ENCODE assay signal across 1 cellular context in the genomic region with DNA sequence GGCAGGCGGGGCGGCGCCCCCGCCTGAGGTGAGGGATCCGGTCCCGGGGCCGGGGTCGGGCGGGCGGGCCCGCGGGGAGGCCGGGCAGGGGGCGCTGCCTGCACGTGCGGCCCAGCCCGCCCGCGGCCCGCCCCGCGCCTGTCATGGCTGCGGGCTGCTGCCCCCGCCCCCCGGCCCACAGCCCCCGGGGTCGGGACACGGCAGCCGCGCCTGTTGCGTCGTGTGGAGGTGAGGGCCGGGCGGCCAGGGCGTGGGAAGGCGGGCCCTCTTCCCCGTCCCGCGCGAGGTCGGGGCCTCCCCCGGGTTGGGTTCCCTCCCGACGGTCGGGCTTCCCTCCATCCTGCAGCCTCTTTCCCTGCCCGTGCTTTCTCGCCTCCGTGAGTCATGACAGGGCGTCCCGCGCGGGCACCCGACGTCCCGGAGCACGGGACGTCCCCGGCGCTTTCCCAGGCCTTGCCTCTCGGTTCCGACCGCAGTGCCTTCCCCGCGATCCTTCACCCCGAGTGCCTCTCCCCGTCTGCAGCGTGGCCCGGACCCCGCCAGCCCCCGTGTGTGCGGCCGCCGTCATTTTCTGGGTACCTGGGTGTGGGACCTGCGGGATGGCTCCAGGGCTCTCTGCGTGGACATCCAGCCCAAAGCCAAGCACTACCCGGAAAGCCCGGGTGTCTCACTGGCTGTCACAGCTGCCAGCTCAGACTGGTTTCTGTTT.
TF ChIP-seq lines count a peak whose summit lies in the region.

No MANE protein-coding gene starts in this region.

TF ChIP-seq in GM23338, 12 proteins besides CTCF, POLR2A, EP300 and RAD21 (continued from another document):
- TF ChIP-seq, protein P1, sequence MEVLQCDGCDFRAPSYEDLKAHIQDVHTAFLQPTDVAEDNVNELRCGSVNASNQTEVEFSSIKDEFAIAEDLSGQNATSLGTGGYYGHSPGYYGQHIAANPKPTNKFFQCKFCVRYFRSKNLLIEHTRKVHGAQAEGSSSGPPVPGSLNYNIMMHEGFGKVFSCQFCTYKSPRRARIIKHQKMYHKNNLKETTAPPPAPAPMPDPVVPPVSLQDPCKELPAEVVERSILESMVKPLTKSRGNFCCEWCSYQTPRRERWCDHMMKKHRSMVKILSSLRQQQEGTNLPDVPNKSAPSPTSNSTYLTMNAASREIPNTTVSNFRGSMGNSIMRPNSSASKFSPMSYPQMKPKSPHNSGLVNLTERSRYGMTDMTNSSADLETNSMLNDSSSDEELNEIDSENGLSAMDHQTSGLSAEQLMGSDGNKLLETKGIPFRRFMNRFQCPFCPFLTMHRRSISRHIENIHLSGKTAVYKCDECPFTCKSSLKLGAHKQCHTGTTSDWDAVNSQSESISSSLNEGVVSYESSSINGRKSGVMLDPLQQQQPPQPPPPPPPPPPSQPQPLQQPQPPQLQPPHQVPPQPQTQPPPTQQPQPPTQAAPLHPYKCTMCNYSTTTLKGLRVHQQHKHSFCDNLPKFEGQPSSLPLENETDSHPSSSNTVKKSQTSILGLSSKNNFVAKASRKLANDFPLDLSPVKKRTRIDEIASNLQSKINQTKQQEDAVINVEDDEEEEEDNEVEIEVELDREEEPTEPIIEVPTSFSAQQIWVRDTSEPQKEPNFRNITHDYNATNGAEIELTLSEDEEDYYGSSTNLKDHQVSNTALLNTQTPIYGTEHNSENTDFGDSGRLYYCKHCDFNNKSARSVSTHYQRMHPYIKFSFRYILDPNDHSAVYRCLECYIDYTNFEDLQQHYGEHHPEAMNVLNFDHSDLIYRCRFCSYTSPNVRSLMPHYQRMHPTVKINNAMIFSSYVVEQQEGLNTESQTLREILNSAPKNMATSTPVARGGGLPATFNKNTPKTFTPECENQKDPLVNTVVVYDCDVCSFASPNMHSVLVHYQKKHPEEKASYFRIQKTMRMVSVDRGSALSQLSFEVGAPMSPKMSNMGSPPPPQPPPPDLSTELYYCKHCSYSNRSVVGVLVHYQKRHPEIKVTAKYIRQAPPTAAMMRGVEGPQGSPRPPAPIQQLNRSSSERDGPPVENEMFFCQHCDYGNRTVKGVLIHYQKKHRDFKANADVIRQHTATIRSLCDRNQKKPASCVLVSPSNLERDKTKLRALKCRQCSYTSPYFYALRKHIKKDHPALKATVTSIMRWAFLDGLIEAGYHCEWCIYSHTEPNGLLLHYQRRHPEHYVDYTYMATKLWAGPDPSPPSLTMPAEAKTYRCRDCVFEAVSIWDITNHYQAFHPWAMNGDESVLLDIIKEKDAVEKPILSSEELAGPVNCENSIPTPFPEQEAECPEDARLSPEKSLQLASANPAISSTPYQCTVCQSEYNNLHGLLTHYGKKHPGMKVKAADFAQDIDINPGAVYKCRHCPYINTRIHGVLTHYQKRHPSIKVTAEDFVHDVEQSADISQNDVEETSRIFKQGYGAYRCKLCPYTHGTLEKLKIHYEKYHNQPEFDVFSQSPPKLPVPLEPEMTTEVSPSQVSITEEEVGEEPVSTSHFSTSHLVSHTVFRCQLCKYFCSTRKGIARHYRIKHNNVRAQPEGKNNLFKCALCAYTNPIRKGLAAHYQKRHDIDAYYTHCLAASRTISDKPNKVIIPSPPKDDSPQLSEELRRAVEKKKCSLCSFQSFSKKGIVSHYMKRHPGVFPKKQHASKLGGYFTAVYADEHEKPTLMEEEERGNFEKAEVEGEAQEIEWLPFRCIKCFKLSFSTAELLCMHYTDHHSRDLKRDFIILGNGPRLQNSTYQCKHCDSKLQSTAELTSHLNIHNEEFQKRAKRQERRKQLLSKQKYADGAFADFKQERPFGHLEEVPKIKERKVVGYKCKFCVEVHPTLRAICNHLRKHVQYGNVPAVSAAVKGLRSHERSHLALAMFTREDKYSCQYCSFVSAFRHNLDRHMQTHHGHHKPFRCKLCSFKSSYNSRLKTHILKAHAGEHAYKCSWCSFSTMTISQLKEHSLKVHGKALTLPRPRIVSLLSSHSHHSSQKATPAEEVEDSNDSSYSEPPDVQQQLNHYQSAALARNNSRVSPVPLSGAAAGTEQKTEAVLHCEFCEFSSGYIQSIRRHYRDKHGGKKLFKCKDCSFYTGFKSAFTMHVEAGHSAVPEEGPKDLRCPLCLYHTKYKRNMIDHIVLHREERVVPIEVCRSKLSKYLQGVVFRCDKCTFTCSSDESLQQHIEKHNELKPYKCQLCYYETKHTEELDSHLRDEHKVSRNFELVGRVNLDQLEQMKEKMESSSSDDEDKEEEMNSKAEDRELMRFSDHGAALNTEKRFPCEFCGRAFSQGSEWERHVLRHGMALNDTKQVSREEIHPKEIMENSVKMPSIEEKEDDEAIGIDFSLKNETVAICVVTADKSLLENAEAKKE (CRISPR knock-in tag; IDR thresholded peaks at IDR 0.05): no peak
- TF ChIP-seq NANOG (IDR thresholded peaks at IDR 0.05; ENCODE audit: borderline replicate concordance) (no peak), EZH2 (IDR thresholded peaks at IDR 0.05; ENCODE audit: low read depth, unreplicated experiment) (no peak)
- TF ChIP-seq, protein P2, sequence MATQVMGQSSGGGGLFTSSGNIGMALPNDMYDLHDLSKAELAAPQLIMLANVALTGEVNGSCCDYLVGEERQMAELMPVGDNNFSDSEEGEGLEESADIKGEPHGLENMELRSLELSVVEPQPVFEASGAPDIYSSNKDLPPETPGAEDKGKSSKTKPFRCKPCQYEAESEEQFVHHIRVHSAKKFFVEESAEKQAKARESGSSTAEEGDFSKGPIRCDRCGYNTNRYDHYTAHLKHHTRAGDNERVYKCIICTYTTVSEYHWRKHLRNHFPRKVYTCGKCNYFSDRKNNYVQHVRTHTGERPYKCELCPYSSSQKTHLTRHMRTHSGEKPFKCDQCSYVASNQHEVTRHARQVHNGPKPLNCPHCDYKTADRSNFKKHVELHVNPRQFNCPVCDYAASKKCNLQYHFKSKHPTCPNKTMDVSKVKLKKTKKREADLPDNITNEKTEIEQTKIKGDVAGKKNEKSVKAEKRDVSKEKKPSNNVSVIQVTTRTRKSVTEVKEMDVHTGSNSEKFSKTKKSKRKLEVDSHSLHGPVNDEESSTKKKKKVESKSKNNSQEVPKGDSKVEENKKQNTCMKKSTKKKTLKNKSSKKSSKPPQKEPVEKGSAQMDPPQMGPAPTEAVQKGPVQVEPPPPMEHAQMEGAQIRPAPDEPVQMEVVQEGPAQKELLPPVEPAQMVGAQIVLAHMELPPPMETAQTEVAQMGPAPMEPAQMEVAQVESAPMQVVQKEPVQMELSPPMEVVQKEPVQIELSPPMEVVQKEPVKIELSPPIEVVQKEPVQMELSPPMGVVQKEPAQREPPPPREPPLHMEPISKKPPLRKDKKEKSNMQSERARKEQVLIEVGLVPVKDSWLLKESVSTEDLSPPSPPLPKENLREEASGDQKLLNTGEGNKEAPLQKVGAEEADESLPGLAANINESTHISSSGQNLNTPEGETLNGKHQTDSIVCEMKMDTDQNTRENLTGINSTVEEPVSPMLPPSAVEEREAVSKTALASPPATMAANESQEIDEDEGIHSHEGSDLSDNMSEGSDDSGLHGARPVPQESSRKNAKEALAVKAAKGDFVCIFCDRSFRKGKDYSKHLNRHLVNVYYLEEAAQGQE (IDR thresholded peaks at IDR 0.05; ENCODE audit: unreplicated experiment): no peak
TF ChIP-seq in GM23338: peak in this region for 0.
